In the genomic region with DNA sequence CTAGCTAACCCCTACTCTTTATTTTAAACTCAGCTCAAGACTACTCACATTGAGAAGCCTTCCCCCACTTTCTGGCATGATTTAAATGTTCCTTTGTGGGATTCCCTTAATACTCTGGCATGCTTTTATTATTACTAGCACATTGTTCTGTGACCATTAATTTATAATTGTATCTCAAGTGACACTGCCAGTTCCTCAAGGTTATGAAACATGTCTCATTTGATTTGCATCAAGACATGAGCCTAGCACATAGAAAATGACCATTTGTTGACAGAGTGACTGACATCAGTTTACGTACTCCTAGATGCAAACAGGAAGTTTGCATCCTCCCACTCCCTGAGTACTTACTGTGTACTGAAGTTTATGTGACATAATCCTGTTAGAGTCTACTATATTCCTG, we compare ENCODE assay signal across 1 cellular context.
TF ChIP-seq lines count a peak whose summit lies in the region.

No MANE protein-coding gene starts in this region.

TF ChIP-seq in IMR-90, 13 proteins besides CTCF, POLR2A, EP300 and RAD21 (continued from another document):
- no peak for TF ChIP-seq ELK1 (IDR thresholded peaks at IDR 0.05; ENCODE audit: borderline replicate concordance, low read depth, low read length)
